Comparison of ENCODE assay signal across 12 cellular contexts in the genomic region with DNA sequence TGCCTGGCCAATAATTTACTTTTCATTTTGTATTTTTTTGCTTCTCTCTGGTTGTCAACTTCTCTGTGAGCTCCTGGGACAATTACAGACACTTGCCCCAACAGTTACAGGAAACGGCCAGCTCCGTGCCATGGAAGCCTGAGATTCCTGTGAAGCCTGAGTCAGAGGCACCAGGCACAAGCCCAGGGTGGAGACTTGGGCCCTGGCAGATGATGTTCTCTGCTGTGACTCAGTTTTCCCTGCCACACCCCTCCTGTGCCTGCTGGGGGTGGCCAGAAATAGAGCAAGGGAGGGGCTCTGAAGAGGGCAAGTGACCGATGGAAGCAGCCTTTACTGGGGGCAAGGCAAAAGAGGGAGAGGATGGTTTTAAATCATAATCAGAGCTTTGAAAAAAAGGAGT. TPM values are rescaled to one million over a fixed set of nuclear protein-coding genes. Genes with fewer than 3 reads are reported as not detected.
DNase-seq lines count a peak whose midpoint lies in the region; ATAC-seq, FAIRE-seq and TF ChIP-seq lines count a peak whose summit lies in the region.
"Had no signal": no experiment of that assay in that cellular context is flagged by ENCODE, and none has a peak within 500 bp of the region (broad histone marks: within the 10 kb centered on the region; RNA-seq: fewer than 3 reads in every experiment).

No MANE protein-coding gene starts in this region.

- H3K27me3 Mint-ChIP-seq in stimulated activated naive CD8-positive, alpha-beta T cell treated with anti-CD3 and anti-CD28 coated beads, Interleukin-15, amount 100 ng/mL, for 72 hours = no peaks in the 10 kb centered on the region
- H3K27me3 Mint-ChIP-seq: activated naive CD4-positive, alpha-beta T cell treated with anti-CD3 and anti-CD28 coated beads, Interleukin-2, amount 50 U/mL, for 24 hours had no signal

- DNase-seq in stimulated activated naive CD8-positive, alpha-beta T cell treated with anti-CD3 and anti-CD28 coated beads, Interleukin-15, Interleukin-2, amounts not matched to agents 100 U/mL and 50 U/mL, for 24 hours = no peak
- DNase-seq in stimulated activated naive CD8-positive, alpha-beta T cell treated with anti-CD3 and anti-CD28 coated beads, Interleukin-15, amount 100 ng/mL, for 72 hours = no peak
- DNase-seq in epithelial cell of esophagus (ENCODE audit: low read depth) (peak; percentile 95), mucosa of descending colon (peak in 1 of 3 donors; percentile 72), DMS 273 (lab: John Stamatoyannopoulos, UW; ENCODE audit: unreplicated experiment) (no peak), NCI-H2227 (lab: John Stamatoyannopoulos, UW; ENCODE audit: unreplicated experiment) (no peak), GM12891 (ENCODE audit: insufficient read length, low spot score) (no peak)
- DNase-seq: KBM-7, mesendoderm, SIG-M5 had no signal

- no peak for FAIRE-seq in GM12891 (lab: Jason Lieb, UNC)

- intact Hi-C loops in mucosa of descending colon (cut with DNase I, micrococcal nuclease) = no loop called here

- H3K4me3 Mint-ChIP-seq in stimulated activated naive CD8-positive, alpha-beta T cell treated with anti-CD3 and anti-CD28 coated beads, Interleukin-15, amount 100 ng/mL, for 72 hours = no peak overlapping the region
- H3K4me3 Mint-ChIP-seq: activated naive CD4-positive, alpha-beta T cell treated with anti-CD3 and anti-CD28 coated beads, Interleukin-2, amount 50 U/mL, for 24 hours had no signal

- no peak overlapping the region for H3K4me3 ChIP-seq in epithelial cell of esophagus (ENCODE audit: low read length)
- H3K4me3 ChIP-seq in mucosa of descending colon = no peak overlapping the region

- no peaks in the 10 kb centered on the region for H3K4me1 ChIP-seq in mucosa of descending colon (ENCODE audit: low read depth)

- TF ChIP-seq CTCF in epithelial cell of esophagus (IDR thresholded peaks at IDR 0.05; ENCODE audit: insufficient read depth, low read depth, low read length, missing control alignments) = no peak
- no peak for TF ChIP-seq CTCF in mucosa of descending colon (IDR thresholded peaks at IDR 0.05)

- no peaks in the 10 kb centered on the region for H3K36me3 ChIP-seq in mucosa of descending colon (ENCODE audit: low read depth)

- no peak for TF ChIP-seq POLR2A in GM12891 (IDR thresholded peaks at IDR 0.05; ENCODE audit: low read depth, low read length)

- peak; percentile 69 for ATAC-seq in stimulated activated naive CD8-positive, alpha-beta T cell treated with anti-CD3 and anti-CD28 coated beads, Interleukin-15, Interleukin-2, amounts not matched to agents 100 U/mL and 50 U/mL, for 24 hours
- no peak for ATAC-seq in stimulated activated naive CD8-positive, alpha-beta T cell treated with anti-CD3 and anti-CD28 coated beads, Interleukin-15, amount 100 ng/mL, for 72 hours
- ATAC-seq in mucosa of descending colon (peak; percentile 83), GM18868 (IDR thresholded peaks at IDR 0.05; ENCODE audit: unreplicated experiment) (no peak)

- peaks cover 8% of the 10 kb centered on the region for H3K4me1 Mint-ChIP-seq in stimulated activated naive CD8-positive, alpha-beta T cell treated with anti-CD3 and anti-CD28 coated beads, Interleukin-15, amount 100 ng/mL, for 72 hours
- H3K4me1 Mint-ChIP-seq: activated naive CD4-positive, alpha-beta T cell treated with anti-CD3 and anti-CD28 coated beads, Interleukin-2, amount 50 U/mL, for 24 hours had no signal

- H3K9me3 ChIP-seq in mucosa of descending colon = no peaks in the 10 kb centered on the region

- H3K27ac Mint-ChIP-seq in stimulated activated naive CD8-positive, alpha-beta T cell treated with anti-CD3 and anti-CD28 coated beads, Interleukin-15, amount 100 ng/mL, for 72 hours = peak overlapping the region in 1 of 2 donors; percentile 19
- H3K27ac Mint-ChIP-seq: activated naive CD4-positive, alpha-beta T cell treated with anti-CD3 and anti-CD28 coated beads, Interleukin-2, amount 50 U/mL, for 24 hours had no signal

- H3K9me3 Mint-ChIP-seq in stimulated activated naive CD8-positive, alpha-beta T cell treated with anti-CD3 and anti-CD28 coated beads, Interleukin-15, amount 100 ng/mL, for 72 hours = no peaks in the 10 kb centered on the region
- H3K9me3 Mint-ChIP-seq: activated naive CD4-positive, alpha-beta T cell treated with anti-CD3 and anti-CD28 coated beads, Interleukin-2, amount 50 U/mL, for 24 hours had no signal

TF ChIP-seq in GM12891, 5 proteins besides CTCF, POLR2A, EP300 and RAD21:
- TF ChIP-seq POLR2AphosphoS5 (IDR thresholded peaks at IDR 0.05; ENCODE audit: low read depth, low read length) = no peak
- no peak for TF ChIP-seq POU2F2 (IDR thresholded peaks at IDR 0.05; ENCODE audit: low read depth, low read length)
- no peak for TF ChIP-seq TAF1 (IDR thresholded peaks at IDR 0.05; ENCODE audit: low read depth, low read length)
- TF ChIP-seq SPI1 (IDR thresholded peaks at IDR 0.05; ENCODE audit: low read depth, low read length) = no peak
- no peak for TF ChIP-seq PAX5 (IDR thresholded peaks at IDR 0.05; ENCODE audit: insufficient read depth, low read length, severe bottlenecking)

RNA-seq across cellular contexts. Expression of gene ATP5MGL, which starts 4.9 kb away (rescaled TPM):
- total RNA-seq in mucosa of descending colon = 1 to 10 TPM in 2 of 3 donors, under 1 TPM in 1; 0.92 to 1.7 (median 1.2) TPM
- polyA plus RNA-seq in GM12891 (2012; ENCODE audit: low read depth, missing spikeins) = not detected

RNA-seq across cellular contexts. Expression of gene CYB5R3, which starts 13.7 kb away (rescaled TPM):
- total RNA-seq in mucosa of descending colon = 100 to 1,000 TPM; 139 to 211 (median 176) TPM
- polyA plus RNA-seq in GM12891 (2012; ENCODE audit: low read depth, missing spikeins) = 87.7 TPM

RNA-seq across cellular contexts. Expression of gene POLDIP3, which starts 20.8 kb away (rescaled TPM):
- 10 to 100 TPM; 58.6 to 65.8 (median 65.0) TPM for total RNA-seq in mucosa of descending colon
- polyA plus RNA-seq in GM12891 (2012; ENCODE audit: low read depth, missing spikeins) = 40.1 TPM

Comparison
In these comparisons a context has a peak if more than half of its experiments do, and no peak if none do; other contexts are left out.
1. ATAC-seq: peak in stimulated activated naive CD8-positive, alpha-beta T cell treated with anti-CD3 and anti-CD28 coated beads, Interleukin-15, Interleukin-2, amounts not matched to agents 100 U/mL and 50 U/mL, for 24 hours (single experiment) and mucosa of descending colon (single experiment); none in stimulated activated naive CD8-positive, alpha-beta T cell treated with anti-CD3 and anti-CD28 coated beads, Interleukin-15, amount 100 ng/mL, for 72 hours (single experiment) and GM18868 (single experiment).